In genomic region chr20:5621305-5621704, GRCh38 we compare ENCODE assay signal across 10 cellular contexts. TPM values are rescaled to one million over a fixed set of nuclear protein-coding genes. Genes with fewer than 3 reads are reported as not detected.
DNase-seq lines count a peak whose midpoint lies in the region; ATAC-seq and TF ChIP-seq lines count a peak whose summit lies in the region.
"Had no signal": no experiment of that assay in that cellular context is flagged by ENCODE, and none has a peak within 500 bp of the region (broad histone marks: within the 10 kb centered on the region; RNA-seq: fewer than 3 reads in every experiment).

No MANE protein-coding gene starts in this region.

- TF ChIP-seq POLR2A in breast epithelium (IDR thresholded peaks at IDR 0.05), result no peak
- TF ChIP-seq POLR2A in gastrocnemius medialis (IDR thresholded peaks at IDR 0.05), result no peak
- no peak for TF ChIP-seq POLR2A in esophagus squamous epithelium (IDR thresholded peaks at IDR 0.05)

- H3K4me3 ChIP-seq in breast epithelium (no peak overlapping the region), gastrocnemius medialis (no peak overlapping the region), esophagus squamous epithelium (no peak overlapping the region)

- H3K27me3 ChIP-seq in breast epithelium (no peaks in the 10 kb centered on the region), gastrocnemius medialis (no peaks in the 10 kb centered on the region), esophagus squamous epithelium (no peaks in the 10 kb centered on the region)

- H3K4me1 ChIP-seq in breast epithelium, result no peaks in the 10 kb centered on the region
- H3K4me1 ChIP-seq in gastrocnemius medialis, result no peaks in the 10 kb centered on the region
- peaks cover 0 to 10% (median 4%) of the 10 kb centered on the region in 3 donors for H3K4me1 ChIP-seq in esophagus squamous epithelium

- H3K36me3 ChIP-seq in breast epithelium (no peaks in the 10 kb centered on the region), gastrocnemius medialis (no peaks in the 10 kb centered on the region), esophagus squamous epithelium (no peaks in the 10 kb centered on the region)

- peak overlapping the region; percentile 26 to 35 for H3K27ac ChIP-seq in breast epithelium
- no peak overlapping the region for H3K27ac ChIP-seq in gastrocnemius medialis
- peak overlapping the region in 1 of 4 donors; percentile 14 for H3K27ac ChIP-seq in esophagus squamous epithelium

- peak; percentile 17 for DNase-seq in NCI-H1048 (lab: John Stamatoyannopoulos, UW)
- DNase-seq in NCI-H446 treated with DMSO at 0.1 percent for 48 hours (lab: John Stamatoyannopoulos, UW), result peak; percentile 95
- DNase-seq in breast epithelium (ENCODE audit: low spot score in 2 of 2), result peak; percentile 64 to 74
- DNase-seq in renal cortical epithelial cell (ENCODE audit: low read depth), result peak; percentile 26
- no peak for DNase-seq in gastrocnemius medialis
- no peak for DNase-seq in esophagus squamous epithelium (lab: John Stamatoyannopoulos, UW)
- DNase-seq: activated CD8-positive, alpha-beta memory T cell treated with anti-CD3 and anti-CD28 coated beads, Interleukin-2, amount 10 ng/mL, durations not matched to agents 7 days and 5 days; SIG-M5 had no signal

- 20 to 25% methylated on average over 4 of the region's 4 CpGs for WGBS in esophagus squamous epithelium, 2 donors

- no peaks in the 10 kb centered on the region for H3K9me3 ChIP-seq in breast epithelium
- H3K9me3 ChIP-seq in gastrocnemius medialis, result no peaks in the 10 kb centered on the region
- H3K9me3 ChIP-seq in esophagus squamous epithelium, result no peaks in the 10 kb centered on the region

- no peak for TF ChIP-seq CTCF in breast epithelium (IDR thresholded peaks at IDR 0.05)
- TF ChIP-seq CTCF in gastrocnemius medialis (IDR thresholded peaks at IDR 0.05 in 4 of 5, conservative IDR thresholded peaks at IDR 0.05 in 1 of 5), result no peak
- no peak for TF ChIP-seq CTCF in esophagus squamous epithelium (IDR thresholded peaks at IDR 0.05)

- intact Hi-C loops in breast epithelium (cut with DNase I; ENCODE audit: low total_unique reads), result no loop called here
- intact Hi-C loops in gastrocnemius medialis (cut with DNase I; ENCODE audit: low total_unique reads), result no loop called here
- intact Hi-C loops in esophagus squamous epithelium (cut with DNase I), result no loop called here

- in situ Hi-C loops in gastrocnemius medialis (cut with MboI; ENCODE audit: low sequenced_read_pairs in 4 of 4), result no loop called here

- ATAC-seq in gastrocnemius medialis (no peak), HG02885 (IDR thresholded peaks at IDR 0.05; ENCODE audit: poor library complexity, unreplicated experiment) (no peak), HG03039 (IDR thresholded peaks at IDR 0.05; ENCODE audit: unreplicated experiment) (no peak)
- ATAC-seq: activated CD8-positive, alpha-beta memory T cell treated with anti-CD3 and anti-CD28 coated beads, Interleukin-2, amount 10 ng/mL, durations not matched to agents 7 days and 5 days had no signal

RNA-seq across cellular contexts. Expression of gene GPCPD1, which starts 10.5 kb away (rescaled TPM):
- total RNA-seq in breast epithelium (10 to 100 TPM; 18.7 to 35.9 (median 29.5) TPM), renal cortical epithelial cell (11.5 TPM in 2 replicates), gastrocnemius medialis (10 to 100 TPM; 17.2 to 40.9 (median 22.0) TPM), esophagus squamous epithelium (10 to 100 TPM in 3 of 4 donors, 1 to 10 TPM in 1; 8.5 to 18.7 (median 11.8) TPM)

Comparison
In these comparisons a context has a peak if more than half of its experiments do, and no peak if none do; other contexts are left out.
1. DNase-seq: peak in NCI-H1048 (single experiment), NCI-H446 treated with DMSO at 0.1 percent for 48 hours (single experiment), breast epithelium (2 of 2) and renal cortical epithelial cell (single experiment); none in gastrocnemius medialis (0 of 2) and esophagus squamous epithelium (single experiment).
2. H3K27ac ChIP-seq: peak in breast epithelium (2 of 2); none in gastrocnemius medialis (0 of 4).